ENCODE assay signal across 23 cellular contexts in the genomic region with DNA sequence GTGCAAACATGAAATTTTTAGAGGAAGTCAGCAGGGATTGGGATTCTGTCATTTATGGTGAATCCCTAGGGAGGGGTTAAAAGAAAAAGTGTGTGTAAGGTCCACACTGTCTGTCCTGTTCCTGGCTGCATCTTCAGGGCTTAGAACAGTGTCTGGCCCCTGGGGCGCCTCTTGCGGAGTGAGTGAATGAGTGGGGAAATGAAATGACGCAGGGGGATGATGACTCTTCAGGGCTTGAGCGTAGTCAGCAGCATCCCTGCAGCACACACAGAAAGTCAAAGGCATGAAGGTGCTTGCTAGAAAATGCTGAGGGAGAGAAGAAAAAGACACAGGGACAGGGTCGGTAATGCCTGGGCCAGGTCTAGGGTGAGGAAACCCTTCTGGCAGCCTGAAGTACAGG. TPM values are rescaled to one million over a fixed set of nuclear protein-coding genes. Genes with fewer than 3 reads are reported as not detected.
DNase-seq lines count a peak whose midpoint lies in the region; ATAC-seq, FAIRE-seq and TF ChIP-seq lines count a peak whose summit lies in the region.
"Had no signal": no experiment of that assay in that cellular context is flagged by ENCODE, and none has a peak within 500 bp of the region (broad histone marks: within the 10 kb centered on the region; RNA-seq: fewer than 3 reads in every experiment).

No MANE protein-coding gene starts in this region.

- FAIRE-seq in bronchial epithelial cell (lab: Jason Lieb, UNC) (no peak), RCC 7860 (lab: Jason Lieb, UNC) (no peak)
- FAIRE-seq: HepG2 had no signal

- H3K9me3 ChIP-seq in uterus, result no peaks in the 10 kb centered on the region
- H3K9me3 ChIP-seq: MG63, SJCRH30 had no signal

- TF ChIP-seq CTCF in bronchial epithelial cell (IDR thresholded peaks at IDR 0.05; ENCODE audit: insufficient read depth, low read length, severe bottlenecking), result no peak
- TF ChIP-seq CTCF in neural crest cell (conservative IDR thresholded peaks at IDR 0.05), result no peak
- no peak for TF ChIP-seq CTCF in uterus (IDR thresholded peaks at IDR 0.05)

- H3K9me3 Mint-ChIP-seq in neural crest cell, result no peaks in the 10 kb centered on the region
- H3K9me3 Mint-ChIP-seq in activated naive CD4-positive, alpha-beta T cell treated with anti-CD3 and anti-CD28 coated beads, Interleukin-2, amount 10 ng/mL, durations not matched to agents 7 days and 5 days, result no peaks in the 10 kb centered on the region
- H3K9me3 Mint-ChIP-seq: CD14-positive monocyte had no signal

- no peak for ATAC-seq in GM19328 (IDR thresholded peaks at IDR 0.05; ENCODE audit: unreplicated experiment)
- ATAC-seq: HCT116, HepG2 had no signal

- no peak overlapping the region for H3K27ac ChIP-seq in uterus
- H3K27ac ChIP-seq: KMS-11, PC-9, SJCRH30 had no signal

- H3K36me3 Mint-ChIP-seq in neural crest cell (ENCODE audit: low read depth), result no peaks in the 10 kb centered on the region
- H3K36me3 Mint-ChIP-seq in activated naive CD4-positive, alpha-beta T cell treated with anti-CD3 and anti-CD28 coated beads, Interleukin-2, amount 10 ng/mL, durations not matched to agents 7 days and 5 days, result no peaks in the 10 kb centered on the region
- H3K36me3 Mint-ChIP-seq: CD14-positive monocyte had no signal

- no peak overlapping the region for H3K4me3 Mint-ChIP-seq in neural crest cell
- H3K4me3 Mint-ChIP-seq in activated naive CD4-positive, alpha-beta T cell treated with anti-CD3 and anti-CD28 coated beads, Interleukin-2, amount 10 ng/mL, durations not matched to agents 7 days and 5 days, result no peak overlapping the region
- H3K4me3 Mint-ChIP-seq: CD14-positive monocyte had no signal

- no peak for TF ChIP-seq POLR2A in uterus (IDR thresholded peaks at IDR 0.05)

- peaks cover 17% of the 10 kb centered on the region for H3K4me1 Mint-ChIP-seq in neural crest cell
- H3K4me1 Mint-ChIP-seq in activated naive CD4-positive, alpha-beta T cell treated with anti-CD3 and anti-CD28 coated beads, Interleukin-2, amount 10 ng/mL, durations not matched to agents 7 days and 5 days, result no peaks in the 10 kb centered on the region
- H3K4me1 Mint-ChIP-seq: CD14-positive monocyte had no signal

- H3K27me3 ChIP-seq in bronchial epithelial cell (ENCODE audit: control insufficient read depth, insufficient read depth, low read length) (peaks cover 1% of the 10 kb centered on the region), uterus (no peaks in the 10 kb centered on the region)
- H3K27me3 ChIP-seq: SJCRH30 had no signal

- H3K27ac Mint-ChIP-seq in neural crest cell (ENCODE audit: unreplicated experiment), result peak overlapping the region; percentile 76
- H3K27ac Mint-ChIP-seq in activated naive CD4-positive, alpha-beta T cell treated with anti-CD3 and anti-CD28 coated beads, Interleukin-2, amount 10 ng/mL, durations not matched to agents 7 days and 5 days, result no peak overlapping the region
- H3K27ac Mint-ChIP-seq: CD14-positive monocyte had no signal

- peak; percentile 59 for DNase-seq in EH (ENCODE audit: low read depth)
- peak; percentile 85 for DNase-seq in HT1080 (ENCODE audit: low read depth)
- peak; percentile 46 for DNase-seq in bronchial epithelial cell (ENCODE audit: low read depth)
- no peak for DNase-seq in neural crest cell (ENCODE audit: low read depth, low spot score)
- DNase-seq in RCC 7860 (ENCODE audit: low spot score), result no peak
- DNase-seq in uterus, result no peak
- DNase-seq in activated naive CD4-positive, alpha-beta T cell treated with anti-CD3 and anti-CD28 coated beads, Interleukin-2, amount 10 ng/mL, durations not matched to agents 7 days and 5 days, result no peak
- DNase-seq: DMS79 treated with DMSO at 0.1 percent for 48 hours, GDM1, GOT3, MG63, NCI-H1092, NCI-H1436 treated with DMSO at 0.1 percent for 48 hours, NCI-H2029, NCI-H345, NCI-H524 treated with DMSO at 0.1 percent for 48 hours, PC-9, SJCRH30 had no signal

- H3K36me3 ChIP-seq in bronchial epithelial cell (ENCODE audit: control insufficient read depth, insufficient read depth, low read length) (no peaks in the 10 kb centered on the region), uterus (no peaks in the 10 kb centered on the region)
- H3K36me3 ChIP-seq: MG63 had no signal

- CTCF ChIA-PET in activated naive CD4-positive, alpha-beta T cell treated with anti-CD3 and anti-CD28 coated beads, Interleukin-2, amount 10 ng/mL, durations not matched to agents 7 days and 5 days (lab: Charles Lee), result no interaction called here

- intact Hi-C loops in uterus (cut with DNase I; ENCODE audit: low total_unique reads), result no loop called here

- H3K27me3 Mint-ChIP-seq in neural crest cell (ENCODE audit: low read depth), result no peaks in the 10 kb centered on the region
- H3K27me3 Mint-ChIP-seq in activated naive CD4-positive, alpha-beta T cell treated with anti-CD3 and anti-CD28 coated beads, Interleukin-2, amount 10 ng/mL, durations not matched to agents 7 days and 5 days, result peaks cover 11% of the 10 kb centered on the region

- H3K4me1 ChIP-seq in uterus, result no peaks in the 10 kb centered on the region

- H3K4me3 ChIP-seq in bronchial epithelial cell (ENCODE audit: low read depth, low read length) (no peak overlapping the region), uterus (no peak overlapping the region)
- H3K4me3 ChIP-seq: MG63, PC-9, SJCRH30 had no signal

RNA-seq across cellular contexts. Expression of a gene that starts 57.8 kb away (rescaled TPM):
- 2.3 and 3.6 TPM in 2 replicates for total RNA-seq in HT1080 (2014; rRNA removed; shearing (Covaris generic))
- 1.1 and 2.1 TPM in 2 replicates for polyA plus RNA-seq in HT1080 (2015; cell fraction: cytosol; rRNA removed)
- polyA plus RNA-seq in HT1080 (2015; cell fraction: nucleus; rRNA removed), result 1.4 and 2.7 TPM in 2 replicates
- total RNA-seq in bronchial epithelial cell (under 0.01 and 0.38 TPM in 2 replicates), neural crest cell (16.3 and 19.7 TPM in 2 replicates), uterus (under 1 TPM; under 0.01 to 0.69 (median 0.11) TPM)
- total RNA-seq: PC-9 had no signal
- polyA plus RNA-seq: CD14-positive monocyte had no signal

Comparison
In these comparisons a context has a peak if more than half of its experiments do, and no peak if none do; other contexts are left out.
1. DNase-seq: peak in EH (single experiment), HT1080 (single experiment) and bronchial epithelial cell (single experiment); none in neural crest cell (single experiment), RCC 7860 (single experiment), uterus (0 of 2) and activated naive CD4-positive, alpha-beta T cell treated with anti-CD3 and anti-CD28 coated beads, Interleukin-2, amount 10 ng/mL, durations not matched to agents 7 days and 5 days (single experiment).